19 cellular contexts compared by ENCODE assay signal in genomic region chr3:141362736-141363135, GRCh38. TPM values are rescaled to one million over a fixed set of nuclear protein-coding genes. Genes with fewer than 3 reads are reported as not detected.
DNase-seq lines count a peak whose midpoint lies in the region; ATAC-seq and TF ChIP-seq lines count a peak whose summit lies in the region.
"Had no signal": no experiment of that assay in that cellular context is flagged by ENCODE, and none has a peak within 500 bp of the region (broad histone marks: within the 10 kb centered on the region; RNA-seq: fewer than 3 reads in every experiment).

No MANE protein-coding gene starts in this region.

- POLR2A ChIA-PET in A673 (lab: Charles Lee; ENCODE audit: low non-redundant PET), result no interaction called here

- H3K27me3 ChIP-seq in MM.1S (replicated peaks; ENCODE audit: insufficient read depth, low read length) (no peaks in the 10 kb centered on the region), aorta (ENCODE audit: control insufficient read depth in 1 of 2, insufficient read depth in 2 of 2, low read length in 1 of 2) (no peaks in the 10 kb centered on the region), A673 (replicated peaks; ENCODE audit: insufficient read depth, low read depth, low read length, poor library complexity) (no peaks in the 10 kb centered on the region)
- H3K27me3 ChIP-seq: MG63, SJSA1 had no signal

- H3K4me3 ChIP-seq in MM.1S (ENCODE audit: low read length), result no peak overlapping the region
- no peak overlapping the region for H3K4me3 ChIP-seq in choroid plexus epithelial cell (ENCODE audit: low read depth, low read length)
- H3K4me3 ChIP-seq in aorta (ENCODE audit: low read length in 2 of 2), result no peak overlapping the region
- H3K4me3 ChIP-seq in A673 (ENCODE audit: low read depth, low read length, poor library complexity, severe bottlenecking), result no peak overlapping the region
- H3K4me3 ChIP-seq: MG63, PC-9, SJSA1 had no signal

- no TSS peak for BruUV-seq in A673 (replicated peaks; lab: Mats Ljungman, UMichigan)

- peaks cover 16% of the 10 kb centered on the region for H3F3A ChIP-seq in MM.1S (ENCODE audit: insufficient read depth, low read length)

- H3K4me2 ChIP-seq in MM.1S (ENCODE audit: low read depth, low read length), result peak overlapping the region; percentile 2; the same call in 1 of the 2 replicates
- H3K4me2 ChIP-seq: PC-9 had no signal

- 91 to 92% methylated on average over 1 of the region's 1 CpG for WGBS in aorta, 2 donors

- H3K27ac ChIP-seq in MM.1S (ENCODE audit: low read length) (no peak overlapping the region), aorta (ENCODE audit: low read depth in 1 of 2, low read length in 2 of 2) (no peak overlapping the region), A673 (ENCODE audit: low read depth, low read length, poor library complexity, severe bottlenecking) (no peak overlapping the region)
- H3K27ac ChIP-seq: HL-60, PC-9, SJSA1 had no signal

- H3K9me2 ChIP-seq in MM.1S (replicated peaks; ENCODE audit: insufficient read depth, low read length), result no peaks in the 10 kb centered on the region

- no peaks in the 10 kb centered on the region for H4K20me1 ChIP-seq in MM.1S (ENCODE audit: insufficient read depth, low read length)

- intact Hi-C loops in aorta (cut with DNase I), result loop anchor here (5.0 kb wide), 2 partner anchors 50 kb away; no protein-coding TSS in a partner anchor
- intact Hi-C loops in A673 (cut with micrococcal nuclease; ENCODE audit: unreplicated experiment), result loop anchor here (10.0 kb wide), 1 partner anchor 202 kb away; no protein-coding TSS in a partner anchor

- no peaks in the 10 kb centered on the region for H3K36me3 ChIP-seq in MM.1S (replicated peaks; ENCODE audit: insufficient read depth, low read length)
- no peaks in the 10 kb centered on the region for H3K36me3 ChIP-seq in aorta (ENCODE audit: control insufficient read depth in 1 of 2, insufficient read depth in 2 of 2, low read length in 1 of 2)
- no peaks in the 10 kb centered on the region for H3K36me3 ChIP-seq in A673 (ENCODE audit: insufficient read depth, low read length, poor library complexity, severe bottlenecking)
- H3K36me3 ChIP-seq: MG63, SJSA1 had no signal

- peaks cover 36% of the 10 kb centered on the region for H3K79me2 ChIP-seq in MM.1S (ENCODE audit: low read length)

- H3K9ac ChIP-seq in MM.1S (ENCODE audit: low read length), result no peak overlapping the region

- ATAC-seq in GM18907 (IDR thresholded peaks at IDR 0.05; ENCODE audit: unreplicated experiment) (no peak), aorta (ENCODE audit: low FRiP score) (no peak)
- ATAC-seq: HCT116 had no signal

- H2AFZ ChIP-seq in MM.1S (ENCODE audit: low read length), result no peak overlapping the region
- H2AFZ ChIP-seq: PC-9 had no signal

- DNase-seq in ELR (ENCODE audit: low read depth) (peak; percentile 52), MM.1S (no peak), choroid plexus epithelial cell (ENCODE audit: low read depth) (no peak), aorta (no peak), cerebellum (ENCODE audit: low spot score) (no peak), A673 (ENCODE audit: low spot score) (no peak)
- DNase-seq: DMS153, DND-41, MG63, NCI-H2029, NCI-H446, NCI-H524 treated with DMSO at 0.1 percent for 48 hours, NCI-H774, PC-9, Right ventricle myocardium superior had no signal

- H3K4me1 ChIP-seq in MM.1S (ENCODE audit: low read length) (peaks cover 37% of the 10 kb centered on the region), aorta (ENCODE audit: control insufficient read depth in 1 of 2, insufficient read depth in 2 of 2, low read length in 2 of 2) (peaks cover 0 to 6% of the 10 kb centered on the region in 2 donors), A673 (ENCODE audit: insufficient read depth, low read length, poor library complexity, severe bottlenecking) (no peaks in the 10 kb centered on the region)

- no peak; the same call in 1 of the 2 replicates for TF ChIP-seq CTCF in MM.1S (IDR thresholded peaks at IDR 0.05; ENCODE audit: low read length)
- TF ChIP-seq CTCF in choroid plexus epithelial cell (conservative IDR thresholded peaks at IDR 0.05; ENCODE audit: low read depth, low read length), result peak; percentile 3
- no peak for TF ChIP-seq CTCF in A673 (conservative IDR thresholded peaks at IDR 0.05; ENCODE audit: low read depth, low read length)

- CTCF ChIA-PET in A673 (lab: Charles Lee), result no interaction called here

- H3K9me3 ChIP-seq in MM.1S (replicated peaks; ENCODE audit: insufficient read depth, low read length), result no peaks in the 10 kb centered on the region
- no peaks in the 10 kb centered on the region for H3K9me3 ChIP-seq in aorta (ENCODE audit: control insufficient read depth, low read length)
- H3K9me3 ChIP-seq in A673 (ENCODE audit: low read depth, low read length, poor library complexity, severe bottlenecking), result no peaks in the 10 kb centered on the region
- H3K9me3 ChIP-seq: SJSA1 had no signal

RNA-seq across cellular contexts. Expression of gene ZBTB38, which starts 5.6 kb away (rescaled TPM):
- total RNA-seq in aorta, result 100 to 1,000 TPM; 132 to 139 TPM
- polyA plus RNA-seq in aorta, result 10 to 100 TPM; 21.2 to 35.8 TPM
- total RNA-seq in cerebellum, result 103 TPM
- 19.1 and 23.7 TPM in 2 replicates for total RNA-seq in A673 (2021)
